24 cellular contexts compared by ENCODE assay signal in genomic region chr2:238488347-238488826, GRCh38.
"Had no signal": no experiment of that assay in that cellular context is flagged by ENCODE, and none has a peak within 500 bp of the region (broad histone marks: within the 10 kb centered on the region; RNA-seq: fewer than 3 reads in every experiment).

No MANE protein-coding gene starts in this region.

- H3K27me3 ChIP-seq: adrenal gland, breast epithelium had no signal

- H3K27me3 Mint-ChIP-seq: activated CD4-positive, alpha-beta T cell treated with anti-CD3 and anti-CD28 coated beads, Interleukin-2, amount 10 ng/mL, durations not matched to agents 24 days and 14 days; activated CD8-positive, alpha-beta T cell treated with anti-CD3 and anti-CD28 coated beads for 36 hours; activated naive CD8-positive, alpha-beta T cell treated with anti-CD3 and anti-CD28 coated beads, Interleukin-2, amount 10 ng/mL, durations not matched to agents 7 days and 5 days; T-helper 17 cell had no signal

- H3K27ac Mint-ChIP-seq: activated B cell treated with CpG ODN at 0.5 μM for 24 hours; activated CD4-positive, alpha-beta T cell treated with anti-CD3 and anti-CD28 coated beads, Interleukin-2, amount 10 ng/mL, durations not matched to agents 24 days and 14 days; activated CD8-positive, alpha-beta T cell treated with anti-CD3 and anti-CD28 coated beads for 36 hours; activated naive CD4-positive, alpha-beta T cell treated with anti-CD3 and anti-CD28 coated beads, Interleukin-2, amount 10 ng/mL, durations not matched to agents 7 days and 5 days; activated naive CD8-positive, alpha-beta T cell treated with anti-CD3 and anti-CD28 coated beads, Interleukin-2, amount 10 ng/mL, durations not matched to agents 7 days and 5 days; activated T-cell treated with anti-CD3 and anti-CD28 coated beads, Interleukin-2, amount 50 U/mL, for 72 hours; activated T-helper 2 cell treated with anti-CD3 and anti-CD28 coated beads, Interferon-gamma antibody, Interleukin-2, Interleukin-4, amounts not matched to agents 10 μg/mL and 5 μg/mL and 100 μg/mL, durations not matched to agents 14 hours and 24 hours and 36 hours; IgD-negative memory B cell; T-helper 17 cell had no signal

- ATAC-seq: activated CD8-positive, alpha-beta T cell treated with anti-CD3 and anti-CD28 coated beads for 36 hours; activated T-cell treated with anti-CD3 and anti-CD28 coated beads, Interleukin-2, amount 50 U/mL, for 72 hours; T-helper 17 cell had no signal

- H3K27ac ChIP-seq: adrenal gland, breast epithelium had no signal

- H3K36me3 Mint-ChIP-seq: activated naive CD4-positive, alpha-beta T cell treated with anti-CD3 and anti-CD28 coated beads, Interleukin-2, amount 10 ng/mL, durations not matched to agents 7 days and 5 days had no signal

- H3K9me3 ChIP-seq: adrenal gland, breast epithelium had no signal

- H3K4me3 Mint-ChIP-seq: activated B cell treated with CpG ODN at 0.5 μM for 24 hours; activated CD4-positive, alpha-beta T cell treated with anti-CD3 and anti-CD28 coated beads, Interleukin-2, amount 10 ng/mL, durations not matched to agents 24 days and 14 days; activated CD8-positive, alpha-beta T cell treated with anti-CD3 and anti-CD28 coated beads for 36 hours; activated naive CD4-positive, alpha-beta T cell treated with anti-CD3 and anti-CD28 coated beads, Interleukin-2, amount 10 ng/mL, durations not matched to agents 7 days and 5 days; activated naive CD8-positive, alpha-beta T cell treated with anti-CD3 and anti-CD28 coated beads, Interleukin-2, amount 10 ng/mL, durations not matched to agents 7 days and 5 days; activated T-cell treated with anti-CD3 and anti-CD28 coated beads, Interleukin-2, amount 50 U/mL, for 72 hours; IgD-negative memory B cell; T-helper 17 cell had no signal

- DNase-seq: activated B cell treated with CpG ODN at 0.5 μM for 24 hours; activated CD4-positive, alpha-beta T cell treated with anti-CD3 and anti-CD28 coated beads for 1 hour; activated CD4-positive, alpha-beta T cell treated with anti-CD3 and anti-CD28 coated beads, Interleukin-2, amount 10 ng/mL, durations not matched to agents 24 days and 14 days; activated CD8-positive, alpha-beta T cell treated with anti-CD3 and anti-CD28 coated beads for 36 hours; activated gamma-delta T cell treated with Interleukin-2 at 50 U/mL for 16 hours; activated naive CD4-positive, alpha-beta T cell treated with anti-CD3 and anti-CD28 coated beads, Interleukin-2, amount 10 ng/mL, durations not matched to agents 7 days and 5 days; activated T-cell treated with anti-CD3 and anti-CD28 coated beads for 4 hours; activated T-cell treated with anti-CD3 and anti-CD28 coated beads, Interleukin-2, amount 50 U/mL, for 72 hours; central memory CD4-positive, alpha-beta T cell; KG1; NCI-H1048; NCI-H146; NCI-H187 treated with DMSO at 0.1 percent for 48 hours; NCI-H2081 treated with DMSO at 0.1 percent for 48 hours; NCI-H446; NCI-H524; SIG-M5; T-helper 17 cell; T-helper 9 cell had no signal

- H3K9me3 Mint-ChIP-seq: activated CD4-positive, alpha-beta T cell treated with anti-CD3 and anti-CD28 coated beads, Interleukin-2, amount 10 ng/mL, durations not matched to agents 24 days and 14 days; activated CD8-positive, alpha-beta T cell treated with anti-CD3 and anti-CD28 coated beads for 36 hours; activated naive CD4-positive, alpha-beta T cell treated with anti-CD3 and anti-CD28 coated beads, Interleukin-2, amount 10 ng/mL, durations not matched to agents 7 days and 5 days; activated naive CD8-positive, alpha-beta T cell treated with anti-CD3 and anti-CD28 coated beads, Interleukin-2, amount 10 ng/mL, durations not matched to agents 7 days and 5 days; activated T-cell treated with anti-CD3 and anti-CD28 coated beads, Interleukin-2, amount 50 U/mL, for 72 hours; activated T-helper 2 cell treated with anti-CD3 and anti-CD28 coated beads, Interferon-gamma antibody, Interleukin-2, Interleukin-4, amounts not matched to agents 10 μg/mL and 5 μg/mL and 100 μg/mL, durations not matched to agents 14 hours and 24 hours and 36 hours; IgD-negative memory B cell had no signal
